Comparison of ENCODE assay signal across 17 cellular contexts in the genomic region with DNA sequence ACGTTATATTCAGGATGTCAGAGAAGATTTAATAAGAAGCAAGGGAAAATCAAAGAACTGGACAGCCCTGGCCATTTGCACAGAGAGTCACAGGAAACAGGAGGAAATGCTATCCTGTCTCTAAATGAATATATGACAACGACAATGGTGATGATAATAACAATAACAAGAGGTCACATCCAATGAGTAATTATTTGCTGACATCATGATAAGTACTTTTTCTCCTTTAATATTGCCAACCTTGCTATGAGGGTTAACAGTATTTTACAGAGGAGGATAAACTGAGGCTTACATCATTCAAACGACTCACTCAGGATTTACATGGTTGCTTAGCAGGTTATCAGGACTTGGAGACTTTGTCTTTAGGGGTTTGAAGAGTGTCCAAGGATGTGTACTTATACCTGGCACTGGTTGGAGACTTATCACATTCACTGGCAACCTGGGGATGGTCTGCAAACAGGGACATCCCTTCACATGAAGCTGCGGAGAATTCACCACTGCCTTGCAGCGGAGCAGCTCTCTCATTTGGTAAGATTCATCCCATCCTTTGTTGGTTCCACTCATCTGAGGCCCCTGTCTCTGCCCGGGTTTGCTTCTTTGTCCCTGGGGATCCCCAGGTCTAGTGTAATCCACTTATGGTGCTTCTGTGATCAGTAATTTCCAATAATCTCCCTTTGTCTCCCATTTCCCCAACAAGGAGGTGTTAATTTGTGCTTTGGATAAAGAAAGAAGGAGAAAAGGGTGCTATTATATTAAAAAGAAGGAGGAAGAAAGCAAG.
"Had no signal": no experiment of that assay in that cellular context is flagged by ENCODE, and none has a peak within 500 bp of the region (broad histone marks: within the 10 kb centered on the region; RNA-seq: fewer than 3 reads in every experiment).

No MANE protein-coding gene starts in this region.

- H3K27ac ChIP-seq: body of pancreas, coronary artery, transverse colon, vagina had no signal

- H3K9me3 Mint-ChIP-seq: activated CD4-positive, alpha-beta T cell treated with anti-CD3 and anti-CD28 coated beads, Interleukin-2, amount 10 ng/mL, durations not matched to agents 7 days and 5 days; activated naive CD8-positive, alpha-beta T cell treated with anti-CD3 and anti-CD28 coated beads for 36 hours; activated T-helper 1 cell treated with anti-CD3 and anti-CD28 coated beads, Interleukin-12 subunit alpha, Interleukin-12 subunit beta, Interleukin-2, Interleukin-4 antibody, amounts not matched to agents 30 ng/mL and 10 ng/mL and 1 ng/mL, durations not matched to agents 14 hours and 24 hours and 36 hours; natural killer cell had no signal

- H3K4me1 Mint-ChIP-seq: activated CD4-positive, alpha-beta T cell treated with anti-CD3 and anti-CD28 coated beads, Interleukin-2, amount 10 ng/mL, durations not matched to agents 7 days and 5 days; activated naive CD8-positive, alpha-beta T cell treated with anti-CD3 and anti-CD28 coated beads for 36 hours; natural killer cell had no signal

- DNase-seq: activated CD4-positive, alpha-beta T cell treated with anti-CD3 and anti-CD28 coated beads, Interleukin-2, amount 10 ng/mL, durations not matched to agents 7 days and 5 days; activated CD4-positive, CD25-positive, alpha-beta regulatory T cell; activated CD8-positive, alpha-beta memory T cell treated with anti-CD3 and anti-CD28 coated beads for 24 hours; activated naive CD8-positive, alpha-beta T cell treated with anti-CD3 and anti-CD28 coated beads for 36 hours; central memory CD4-positive, alpha-beta T cell; effector memory CD4-positive, alpha-beta T cell; left ventricle myocardium superior; mesendoderm; natural killer cell; stimulated activated CD4-positive, alpha-beta T cell treated with anti-CD3 and anti-CD28 coated beads, Interleukin-4, amount 100 ng/mL, for 4 hours; stimulated activated CD8-positive, alpha-beta memory T cell treated with anti-CD3 and anti-CD28 coated beads, Interleukin-4, amount 100 ng/mL, for 48 hours; stimulated activated naive CD8-positive, alpha-beta T cell treated with anti-CD3 and anti-CD28 coated beads, Interleukin-15, Interleukin-2, amounts not matched to agents 100 U/mL and 50 U/mL, for 24 hours had no signal

- H3K9me3 ChIP-seq: body of pancreas, transverse colon, vagina had no signal

- H3K27ac Mint-ChIP-seq: activated CD4-positive, alpha-beta T cell treated with anti-CD3 and anti-CD28 coated beads, Interleukin-2, amount 10 ng/mL, durations not matched to agents 7 days and 5 days; activated naive CD8-positive, alpha-beta T cell treated with anti-CD3 and anti-CD28 coated beads for 36 hours; activated T-helper 1 cell treated with anti-CD3 and anti-CD28 coated beads, Interleukin-12 subunit alpha, Interleukin-12 subunit beta, Interleukin-2, Interleukin-4 antibody, amounts not matched to agents 30 ng/mL and 10 ng/mL and 1 ng/mL, durations not matched to agents 14 hours and 24 hours and 36 hours; natural killer cell had no signal

- ATAC-seq: body of pancreas; left ventricle myocardium superior; natural killer cell; stimulated activated naive CD8-positive, alpha-beta T cell treated with anti-CD3 and anti-CD28 coated beads, Interleukin-15, Interleukin-2, amounts not matched to agents 100 U/mL and 50 U/mL, for 24 hours had no signal

- H3K4me1 ChIP-seq: body of pancreas, transverse colon, vagina had no signal

- H3K27me3 ChIP-seq: body of pancreas, transverse colon, vagina had no signal

- H3K27me3 Mint-ChIP-seq: activated CD4-positive, alpha-beta T cell treated with anti-CD3 and anti-CD28 coated beads, Interleukin-2, amount 10 ng/mL, durations not matched to agents 7 days and 5 days; activated naive CD8-positive, alpha-beta T cell treated with anti-CD3 and anti-CD28 coated beads for 36 hours had no signal

- H3K4me3 Mint-ChIP-seq: activated CD4-positive, alpha-beta T cell treated with anti-CD3 and anti-CD28 coated beads, Interleukin-2, amount 10 ng/mL, durations not matched to agents 7 days and 5 days; activated naive CD8-positive, alpha-beta T cell treated with anti-CD3 and anti-CD28 coated beads for 36 hours; activated T-helper 1 cell treated with anti-CD3 and anti-CD28 coated beads, Interleukin-12 subunit alpha, Interleukin-12 subunit beta, Interleukin-2, Interleukin-4 antibody, amounts not matched to agents 30 ng/mL and 10 ng/mL and 1 ng/mL, durations not matched to agents 14 hours and 24 hours and 36 hours; natural killer cell had no signal

- H3K36me3 Mint-ChIP-seq: activated naive CD8-positive, alpha-beta T cell treated with anti-CD3 and anti-CD28 coated beads for 36 hours; natural killer cell had no signal
